In genomic region chr3:71493372-71493771, GRCh38 we compare ENCODE assay signal across 1 cellular context.
TF ChIP-seq lines count a peak whose summit lies in the region.

No MANE protein-coding gene starts in this region.

TF ChIP-seq in IMR-90, 13 proteins besides CTCF, POLR2A, EP300 and RAD21:
- no peak for TF ChIP-seq SMC3 (IDR thresholded peaks at IDR 0.05; ENCODE audit: low read depth, low read length)
- no peak for TF ChIP-seq MAFK (IDR thresholded peaks at IDR 0.05; ENCODE audit: low read depth, low read length)
- no peak for TF ChIP-seq BHLHE40 (IDR thresholded peaks at IDR 0.05; ENCODE audit: low read depth, low read length)
- TF ChIP-seq RFX5 (IDR thresholded peaks at IDR 0.05; ENCODE audit: low read depth, low read length) = no peak
- no peak for TF ChIP-seq MAZ (IDR thresholded peaks at IDR 0.05; ENCODE audit: borderline replicate concordance, low read depth, low read length)
- TF ChIP-seq USF2 (IDR thresholded peaks at IDR 0.05; ENCODE audit: low read depth, low read length) = no peak
- no peak for TF ChIP-seq MXI1 (IDR thresholded peaks at IDR 0.05; ENCODE audit: borderline replicate concordance, low read depth, low read length)
- TF ChIP-seq RCOR1 (IDR thresholded peaks at IDR 0.05; ENCODE audit: insufficient replicate concordance, low read length) = no peak
- TF ChIP-seq FOS (IDR thresholded peaks at IDR 0.05; ENCODE audit: low read depth, low read length) = no peak
- no peak for TF ChIP-seq CHD1 (IDR thresholded peaks at IDR 0.05; ENCODE audit: low read depth, low read length)
- no peak for TF ChIP-seq CEBPB (IDR thresholded peaks at IDR 0.05; ENCODE audit: low read depth, low read length)
- no peak for TF ChIP-seq NFE2L2 (IDR thresholded peaks at IDR 0.05; ENCODE audit: low read depth, low read length)
- TF ChIP-seq ELK1 (IDR thresholded peaks at IDR 0.05; ENCODE audit: borderline replicate concordance, low read depth, low read length) = no peak
